1 cellular context compared by ENCODE assay signal in the genomic region with DNA sequence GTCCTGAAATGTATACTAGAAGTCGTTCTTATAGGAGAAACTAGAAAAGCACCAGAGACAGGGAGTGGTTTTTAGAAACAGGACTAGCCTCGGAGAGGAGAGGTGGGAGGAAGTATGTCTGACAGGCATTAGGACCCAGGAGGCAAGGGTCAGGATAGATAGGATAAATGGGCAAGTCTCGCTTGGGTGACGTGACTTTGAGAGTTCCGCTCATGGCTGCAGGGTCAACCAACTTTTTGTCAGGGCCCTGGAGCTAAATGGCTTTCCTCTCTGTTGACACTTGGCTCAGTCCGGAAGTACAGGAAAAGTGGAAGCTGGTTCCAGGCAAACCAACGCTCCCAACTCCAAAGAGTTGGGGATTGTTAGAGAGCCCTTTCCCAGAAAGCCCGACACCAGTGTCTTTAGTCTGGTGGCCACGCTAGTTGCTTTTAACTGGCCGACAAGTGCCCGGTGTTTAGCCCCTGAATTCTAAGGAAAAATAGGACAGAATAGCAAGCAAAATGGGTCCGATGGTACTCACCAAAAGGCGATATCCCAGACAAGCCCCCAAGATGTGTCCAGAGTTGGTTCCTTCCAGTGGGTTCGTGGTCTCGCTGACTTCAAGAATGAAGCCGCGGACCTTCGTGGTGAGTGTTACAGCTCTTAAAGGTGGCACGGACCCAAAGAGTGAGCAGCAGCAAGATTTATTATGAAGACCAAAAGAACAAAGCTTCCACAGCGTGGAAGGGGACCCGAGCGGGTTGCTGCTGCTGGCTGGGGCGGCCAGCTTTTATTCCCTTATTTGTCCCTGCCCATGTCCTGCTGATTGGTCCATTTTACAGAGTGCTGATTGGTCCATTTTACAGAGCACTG.
TF ChIP-seq lines count a peak whose summit lies in the region.
"Not testable (repeated sequence)": the region's sequence is repeated elsewhere in the genome, so short reads cannot be mapped to it uniquely, and the experiment has no call there.

No MANE protein-coding gene starts in this region.

TF ChIP-seq in K562, 482 proteins besides CTCF, POLR2A, EP300 and RAD21 (continued from another document):
- TF ChIP-seq ASH1L (IDR thresholded peaks at IDR 0.05; ENCODE audit: borderline replicate concordance, low read depth, partially characterized antibody) (peak; percentile 72), SRF (CRISPR knock-in tag; IDR thresholded peaks at IDR 0.05) (peak in 1 of 2 experiments; percentile 79; a peak in 1 of 4 replicates), FOXM1 (IDR thresholded peaks at IDR 0.05; ENCODE audit: low read depth) (peak; percentile 60), TOE1 (IDR thresholded peaks at IDR 0.05; ENCODE audit: borderline replicate concordance) (peak; percentile 87), PKNOX1 (IDR thresholded peaks at IDR 0.05) (peak; percentile 34; the same call in 1 of the 2 replicates), TAF1 (IDR thresholded peaks at IDR 0.05; ENCODE audit: control insufficient read depth, extremely low read depth, insufficient read depth, low read length, severe bottlenecking) (peak; percentile 50), ARID1B (IDR thresholded peaks at IDR 0.05) (0 out of 2 replicates have a peak, but pooled peaks have one; percentile 17), NFYB (IDR thresholded peaks at IDR 0.05; ENCODE audit: extremely low read depth, insufficient read length) (peak; percentile 77), GTF2A2 (tag; IDR thresholded peaks at IDR 0.05) (peak; percentile 76; the same call in 1 of the 2 replicates), L3MBTL2 (IDR thresholded peaks at IDR 0.05) (0 out of 2 replicates have a peak, but pooled peaks have one; percentile 3), HNRNPLL (IDR thresholded peaks at IDR 0.05; ENCODE audit: low read depth, low read length, poor library complexity, severe bottlenecking) (peak; percentile 20), THRAP3 (IDR thresholded peaks at IDR 0.05; ENCODE audit: borderline replicate concordance) (0 out of 2 replicates have a peak, but pooled peaks have one; percentile 16), CC2D1A (IDR thresholded peaks at IDR 0.05) (peak; percentile 69; the same call in 1 of the 2 replicates), HDAC1 (IDR thresholded peaks at IDR 0.05) (peak in 1 of 2 experiments; percentile 26; a peak in 1 of 4 replicates)
- not testable (repeated sequence) for TF ChIP-seq FOXM1 (CRISPR knock-in tag; IDR thresholded peaks at IDR 0.05; ENCODE audit: low read depth); TOE1 (CRISPR knock-in tag; IDR thresholded peaks at IDR 0.05; ENCODE audit: borderline replicate concordance, low read depth)
